17 cellular contexts compared by ENCODE assay signal in the genomic region with DNA sequence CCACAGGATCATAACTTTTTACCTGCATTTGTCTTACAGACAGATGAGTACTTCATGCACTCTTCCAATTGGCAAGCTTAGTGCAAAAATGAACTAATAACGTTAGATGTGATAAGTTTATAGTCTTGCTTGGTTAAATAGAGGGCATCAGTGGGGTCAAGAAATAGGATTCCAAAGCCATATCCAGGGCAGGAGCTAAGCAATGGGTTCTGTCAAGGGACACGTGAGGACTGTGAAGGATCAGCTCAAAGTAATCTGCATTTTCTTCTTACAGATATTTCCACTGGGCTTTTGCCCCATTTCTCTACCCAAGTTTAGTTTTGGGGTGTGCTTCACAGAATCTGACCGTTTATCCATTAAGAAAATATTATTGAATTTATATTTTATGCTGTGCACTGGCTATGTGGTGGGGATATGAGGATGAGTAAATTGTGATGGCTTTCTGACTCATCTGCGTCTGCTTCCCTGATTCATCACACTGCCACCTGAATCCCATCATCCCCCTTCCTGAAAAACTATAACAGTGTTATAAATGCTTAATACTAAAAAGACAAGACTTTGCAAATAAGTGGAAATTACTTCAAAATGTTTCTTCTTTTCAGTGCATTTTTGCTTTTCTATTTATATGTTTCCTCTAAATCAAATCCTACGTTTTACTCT. TPM values are rescaled to one million over a fixed set of nuclear protein-coding genes. Genes with fewer than 3 reads are reported as not detected.
DNase-seq lines count a peak whose midpoint lies in the region; ATAC-seq, FAIRE-seq and TF ChIP-seq lines count a peak whose summit lies in the region.
"Had no signal": no experiment of that assay in that cellular context is flagged by ENCODE, and none has a peak within 500 bp of the region (broad histone marks: within the 10 kb centered on the region; RNA-seq: fewer than 3 reads in every experiment).

No MANE protein-coding gene starts in this region.

- no peak for TF ChIP-seq CTCF in A549 (IDR thresholded peaks at IDR 0.05)
- TF ChIP-seq CTCF in HFFc6 (IDR thresholded peaks at IDR 0.05), result no peak
- TF ChIP-seq CTCF in foreskin keratinocyte (conservative IDR thresholded peaks at IDR 0.05), result no peak

- H3K27ac ChIP-seq in A549 (peak overlapping the region; percentile 22 to 66; a peak in 4 of 6 replicates), foreskin keratinocyte (no peak overlapping the region)
- H3K27ac ChIP-seq: heart left ventricle, right lobe of liver had no signal

- peak overlapping the region; percentile 65 for H3K4me3 Mint-ChIP-seq in HFFc6
- H3K4me3 Mint-ChIP-seq: activated naive CD8-positive, alpha-beta T cell treated with anti-CD3 and anti-CD28 coated beads, Interleukin-2, amount 10 ng/mL, durations not matched to agents 7 days and 5 days; activated T-cell treated with anti-CD3 and anti-CD28 coated beads, Interleukin-2, amount 50 U/mL, for 4 hours; central memory CD8-positive, alpha-beta T cell had no signal

- H3K9ac ChIP-seq in adipocyte (ENCODE audit: low read length), result no peak overlapping the region

- no peaks in the 10 kb centered on the region for H3K36me3 ChIP-seq in adipocyte (ENCODE audit: control insufficient read depth, insufficient read depth, low read length, severe bottlenecking)
- H3K36me3 ChIP-seq: heart left ventricle, right lobe of liver had no signal

- WGBS in A549 (ENCODE audit: missing lambda C conversion rate), result 14% methylated on average over 5 of the region's 5 CpGs

- H3K4me1 Mint-ChIP-seq in HFFc6 (ENCODE audit: low read depth), result no peaks in the 10 kb centered on the region
- H3K4me1 Mint-ChIP-seq: activated naive CD8-positive, alpha-beta T cell treated with anti-CD3 and anti-CD28 coated beads, Interleukin-2, amount 10 ng/mL, durations not matched to agents 7 days and 5 days; central memory CD8-positive, alpha-beta T cell had no signal

- peaks cover 14% of the 10 kb centered on the region for H3K36me3 Mint-ChIP-seq in HFFc6 (ENCODE audit: low read depth)
- H3K36me3 Mint-ChIP-seq: activated naive CD8-positive, alpha-beta T cell treated with anti-CD3 and anti-CD28 coated beads, Interleukin-2, amount 10 ng/mL, durations not matched to agents 7 days and 5 days had no signal

- no peak for TF ChIP-seq POLR2A in A549 (IDR thresholded peaks at IDR 0.05; ENCODE audit: low read length)

- H3K9me3 ChIP-seq in A549 (no peaks in the 10 kb centered on the region), adipocyte (ENCODE audit: control insufficient read depth, low read length) (no peaks in the 10 kb centered on the region)
- H3K9me3 ChIP-seq: right lobe of liver had no signal

- H3K9me3 Mint-ChIP-seq in HFFc6, result no peaks in the 10 kb centered on the region
- H3K9me3 Mint-ChIP-seq: activated naive CD8-positive, alpha-beta T cell treated with anti-CD3 and anti-CD28 coated beads, Interleukin-2, amount 10 ng/mL, durations not matched to agents 7 days and 5 days; activated T-cell treated with anti-CD3 and anti-CD28 coated beads, Interleukin-2, amount 50 U/mL, for 4 hours; central memory CD8-positive, alpha-beta T cell had no signal

- no peak for TF ChIP-seq RAD21 in A549 (conservative IDR thresholded peaks at IDR 0.05 in 1 of 2, IDR thresholded peaks at IDR 0.05 in 1 of 2)

- CTCF ChIA-PET in A549 (lab: Yijun Ruan, JAX), result interaction anchor here (0.6 kb wide), 1 partner anchor 11 kb away, joined by 3 read pairs; no protein-coding TSS in a partner anchor

- H3K4me2 ChIP-seq in A549, result peak overlapping the region; percentile 65

- POLR2A ChIA-PET in A549 (lab: Yijun Ruan, JAX), result no interaction called here

- DNase-seq in A549 (ENCODE audit: low read depth in 1 of 2, low spot score in 1 of 2) (no peak), HFFc6 (peak; percentile 48), adipocyte (ENCODE audit: low read depth) (peak; percentile 22), foreskin keratinocyte (peak; percentile 35 to 54), ecto neural progenitor cell (ENCODE audit: low spot score) (no peak), NCI-H2196 treated with DMSO at 0.1 percent for 48 hours (lab: John Stamatoyannopoulos, UW; ENCODE audit: unreplicated experiment) (no peak)
- DNase-seq: activated naive CD8-positive, alpha-beta T cell treated with anti-CD3 and anti-CD28 coated beads, Interleukin-2, amount 10 ng/mL, durations not matched to agents 7 days and 5 days; activated T-cell treated with anti-CD3 and anti-CD28 coated beads, Interleukin-2, amount 50 U/mL, for 4 hours; heart left ventricle; kidney; NCI-H146; right lobe of liver; trophoblast cell had no signal

- no peak for TF ChIP-seq EP300 in A549 (IDR thresholded peaks at IDR 0.05)

- H3K27me3 Mint-ChIP-seq in HFFc6 (ENCODE audit: insufficient read depth), result no peaks in the 10 kb centered on the region

- ATAC-seq in A549, result peak; percentile 72 to 80; a peak in 4 of 6 replicates
- peak; percentile 99 for ATAC-seq in foreskin keratinocyte
- no peak for ATAC-seq in GM18858 (IDR thresholded peaks at IDR 0.05; ENCODE audit: unreplicated experiment)
- no peak for ATAC-seq in HG02763 (IDR thresholded peaks at IDR 0.05; ENCODE audit: unreplicated experiment)
- ATAC-seq: activated T-cell treated with anti-CD3 and anti-CD28 coated beads, Interleukin-2, amount 50 U/mL, for 4 hours; heart left ventricle had no signal

- H3K4me3 ChIP-seq in A549 (no peak overlapping the region), adipocyte (ENCODE audit: low read length) (no peak overlapping the region)
- H3K4me3 ChIP-seq: heart left ventricle, right lobe of liver had no signal

- FAIRE-seq in A549 (lab: Jason Lieb, UNC), result no peak
- FAIRE-seq: A204.1, kidney had no signal

- H3K4me1 ChIP-seq in A549 (peaks cover 21% of the 10 kb centered on the region), adipocyte (ENCODE audit: control insufficient read depth, insufficient read depth, low read length) (peaks cover 12% of the 10 kb centered on the region), foreskin keratinocyte (peaks cover 15% of the 10 kb centered on the region)
- H3K4me1 ChIP-seq: right lobe of liver had no signal

- H3K27me3 ChIP-seq in adipocyte (replicated peaks; ENCODE audit: control insufficient read depth, insufficient read depth, low read length) (no peaks in the 10 kb centered on the region), foreskin keratinocyte (no peaks in the 10 kb centered on the region)
- H3K27me3 ChIP-seq: heart left ventricle, right lobe of liver had no signal

- peak overlapping the region; percentile 78 for H3K27ac Mint-ChIP-seq in HFFc6
- H3K27ac Mint-ChIP-seq: activated naive CD8-positive, alpha-beta T cell treated with anti-CD3 and anti-CD28 coated beads, Interleukin-2, amount 10 ng/mL, durations not matched to agents 7 days and 5 days had no signal

TF ChIP-seq in A549, 52 proteins besides CTCF, POLR2A, EP300 and RAD21:
- TF ChIP-seq NR3C1 (IDR thresholded peaks at IDR 0.05), result no peak
- 0 out of 2 replicates have a peak, but pooled peaks have one; percentile 30 for TF ChIP-seq JUNB (IDR thresholded peaks at IDR 0.05)
- TF ChIP-seq FOSL2 (IDR thresholded peaks at IDR 0.05), result 0 out of 2 replicates have a peak, but pooled peaks have one; percentile 47
- peak; percentile 45; the same call in 1 of the 2 replicates for TF ChIP-seq FOSL2 (CRISPR knock-in tag; IDR thresholded peaks at IDR 0.05)

RNA-seq across cellular contexts. Expression of a gene that starts 17.5 kb away (rescaled TPM):
- polyA plus RNA-seq in A549 (2011; rRNA removed) (2.9 and 3.2 TPM in 2 replicates), A549 (2017; fragmentation: RNase III; extraction: RNeasy Plus Mini Kit Qiagen cat#74134 plus additional on column Dnase treatment) (1.9 to 2.2 TPM (median 2.0 TPM) in 3 replicates), foreskin keratinocyte (3.2 and 3.3 TPM in 2 replicates)
- 0.52 and 0.61 TPM in 2 replicates for polyA plus RNA-seq in A549 (2012; cell fraction: cytosol; rRNA removed)
- polyA plus RNA-seq in A549 (2012; cell fraction: nucleus; rRNA removed), result 0.23 and 0.38 TPM in 2 replicates
- 4.8 and 5.2 TPM in 2 replicates for polyA minus RNA-seq in A549 (2011; rRNA and poly(A)+ RNA removed)
- 10 to 100 TPM; 21.2 to 26.1 (median 24.8) TPM for total RNA-seq in HFFc6 (2021; fragmentation: NEBNext Ultra II Directional; extraction: Animal tissue kit (Norgen Biotek cat#: 25700))
- total RNA-seq in foreskin keratinocyte, result 15.4 and 19.1 TPM in 2 replicates

Comparison
In these comparisons a context has a peak if more than half of its experiments do, and no peak if none do; other contexts are left out.
1. ATAC-seq: peak in A549 (2 of 2) and foreskin keratinocyte (single experiment); none in GM18858 (single experiment) and HG02763 (single experiment).
2. DNase-seq: peak in HFFc6 (single experiment), adipocyte (single experiment) and foreskin keratinocyte (2 of 2); none in A549 (0 of 2), ecto neural progenitor cell (single experiment) and NCI-H2196 treated with DMSO at 0.1 percent for 48 hours (single experiment).